Comparison of ENCODE assay signal across 10 cellular contexts in genomic region chr11:114163231-114163631, GRCh38.
DNase-seq lines count a peak whose midpoint lies in the region; ATAC-seq and TF ChIP-seq lines count a peak whose summit lies in the region.
"Had no signal": no experiment of that assay in that cellular context is flagged by ENCODE, and none has a peak within 500 bp of the region (broad histone marks: within the 10 kb centered on the region; RNA-seq: fewer than 3 reads in every experiment).

No MANE protein-coding gene starts in this region.

- no peak for TF ChIP-seq POLR2A in adrenal gland (IDR thresholded peaks at IDR 0.05)
- TF ChIP-seq POLR2A in spleen (IDR thresholded peaks at IDR 0.05): no peak

- no peak for TF ChIP-seq CTCF in GM23338 (conservative IDR thresholded peaks at IDR 0.05; ENCODE audit: low read depth in 2 of 2)
- no peak for TF ChIP-seq CTCF in adrenal gland (IDR thresholded peaks at IDR 0.05)
- TF ChIP-seq CTCF in hepatocyte (IDR thresholded peaks at IDR 0.05; ENCODE audit: poor library complexity): no peak
- TF ChIP-seq CTCF in spleen (IDR thresholded peaks at IDR 0.05 in 8 of 11, conservative IDR thresholded peaks at IDR 0.05 in 3 of 11): no peak

- H3K36me3 Mint-ChIP-seq in GM23338 (ENCODE audit: low read depth): no peaks in the 10 kb centered on the region; the same call in 2 of the 3 replicates

- WGBS in adrenal gland, 4 donors: 15 to 19% (median 19%) methylated on average over 7 of the region's 7 CpGs
- WGBS in hepatocyte (ENCODE audit: low lambda C conversion rate, missing lambda C conversion rate): 52% methylated on average over 7 of the region's 7 CpGs
- 58 to 77% (median 69%) methylated on average over 7 of the region's 7 CpGs for WGBS in spleen, 5 donors

- H2AFZ ChIP-seq in GM23338: peak overlapping the region; percentile 57; the same call in 1 of the 2 replicates
- no peak overlapping the region for H2AFZ ChIP-seq in hepatocyte

- DNase-seq in GM23338 (ENCODE audit: low spot score) (no peak), adrenal gland (peak in 5 of 7 donors; percentile 60 to 78 (median 71)), hepatocyte (ENCODE audit: low spot score) (peak; percentile 68), spleen (no peak), NK-92 (lab: John Stamatoyannopoulos, UW; ENCODE audit: unreplicated experiment) (no peak), GOT3 (lab: John Stamatoyannopoulos, UW) (no peak), hippocampal formation (lab: John Stamatoyannopoulos, UW) (no peak)
- DNase-seq: activated CD4-positive, alpha-beta T cell treated with anti-CD3 and anti-CD28 coated beads for 48 hours; NCI-H2081 treated with DMSO at 0.1 percent for 48 hours had no signal

- intact Hi-C loops in adrenal gland (cut with DNase I): no loop called here
- intact Hi-C loops in spleen (cut with DNase I; ENCODE audit: low total_unique reads): no loop called here

- H3K36me3 ChIP-seq in GM23338 (ENCODE audit: insufficient read depth) (no peaks in the 10 kb centered on the region), adrenal gland (replicated peaks in 1 of 2) (no peaks in the 10 kb centered on the region), hepatocyte (replicated peaks; ENCODE audit: insufficient read depth, low read depth) (no peaks in the 10 kb centered on the region), spleen (peaks cover 0 to 8% (median 0%) of the 10 kb centered on the region in 6 donors)

- no peaks in the 10 kb centered on the region for H3K9me2 ChIP-seq in GM23338 (ENCODE audit: insufficient read depth)
- no peaks in the 10 kb centered on the region for H3K9me2 ChIP-seq in hepatocyte (replicated peaks; ENCODE audit: insufficient read depth)

- H3K4me2 ChIP-seq in GM23338: no peak overlapping the region
- peak overlapping the region; percentile 60 for H3K4me2 ChIP-seq in hepatocyte

- no peak overlapping the region for H3K4me3 ChIP-seq in GM23338
- peak overlapping the region in 1 of 4 donors; percentile 9 for H3K4me3 ChIP-seq in adrenal gland
- no peak overlapping the region for H3K4me3 ChIP-seq in hepatocyte
- no peak overlapping the region for H3K4me3 ChIP-seq in spleen

- no peak for ATAC-seq in GM23338
- ATAC-seq in GM21825 (IDR thresholded peaks at IDR 0.05; ENCODE audit: unreplicated experiment): no peak

- H3K4me1 ChIP-seq in GM23338 (ENCODE audit: insufficient read depth) (peaks cover 29% of the 10 kb centered on the region), adrenal gland (replicated peaks in 1 of 2) (peaks cover 93 to 95% of the 10 kb centered on the region in 2 donors), hepatocyte (ENCODE audit: insufficient read depth) (peaks cover 83% of the 10 kb centered on the region), spleen (peaks cover 57 to 100% (median 97%) of the 10 kb centered on the region in 6 donors)

- no peak overlapping the region for H3K27ac Mint-ChIP-seq in GM23338

- no peaks in the 10 kb centered on the region for H3K79me2 ChIP-seq in GM23338 (replicated peaks; ENCODE audit: insufficient read depth)
- peaks cover 38% of the 10 kb centered on the region for H3K79me2 ChIP-seq in hepatocyte

- H3K27me3 Mint-ChIP-seq in GM23338 (ENCODE audit: insufficient read depth, low read depth, poor library complexity): peaks cover 5% of the 10 kb centered on the region

- H4K20me1 ChIP-seq in GM23338 (replicated peaks; ENCODE audit: insufficient read depth) (no peaks in the 10 kb centered on the region), hepatocyte (ENCODE audit: insufficient read depth, poor library complexity, severe bottlenecking) (no peaks in the 10 kb centered on the region)

- peaks cover 37% of the 10 kb centered on the region for H3K4me1 Mint-ChIP-seq in GM23338

- H3K9me3 ChIP-seq in adrenal gland (replicated peaks in 1 of 3) (no peaks in the 10 kb centered on the region), hepatocyte (ENCODE audit: low read depth) (no peaks in the 10 kb centered on the region), spleen (no peaks in the 10 kb centered on the region)

- no peaks in the 10 kb centered on the region for H3F3A ChIP-seq in GM23338 (replicated peaks; ENCODE audit: low read depth)

- H3K27me3 ChIP-seq in GM23338 (ENCODE audit: insufficient read depth) (no peaks in the 10 kb centered on the region), adrenal gland (no peaks in the 10 kb centered on the region), hepatocyte (no peaks in the 10 kb centered on the region), spleen (replicated peaks in 1 of 7) (no peaks in the 10 kb centered on the region)

- no peak overlapping the region for H3K4me3 Mint-ChIP-seq in GM23338

- H3K27ac ChIP-seq in GM23338 (ENCODE audit: low read depth) (no peak overlapping the region), adrenal gland (peak overlapping the region; percentile 95 to 99 (median 98)), hepatocyte (peak overlapping the region; percentile 96), spleen (peak overlapping the region; percentile 63 to 92 (median 89))

- H3K9me3 Mint-ChIP-seq in GM23338: no peaks in the 10 kb centered on the region

TF ChIP-seq in GM23338, 12 proteins besides CTCF, POLR2A, EP300 and RAD21 (continues in another document):
- no peak for TF ChIP-seq JUNB (IDR thresholded peaks at IDR 0.05; ENCODE audit: unreplicated experiment)
- TF ChIP-seq ZNF114 (CRISPR knock-in tag; IDR thresholded peaks at IDR 0.05): no peak
- no peak for TF ChIP-seq STAT1 (IDR thresholded peaks at IDR 0.05; ENCODE audit: unreplicated experiment)
- no peak for TF ChIP-seq REST (IDR thresholded peaks at IDR 0.05; ENCODE audit: unreplicated experiment)
- no peak for TF ChIP-seq POLR2AphosphoS5 (IDR thresholded peaks at IDR 0.05; ENCODE audit: low read depth)
- TF ChIP-seq EZH2phosphoT487 (IDR thresholded peaks at IDR 0.05; ENCODE audit: unreplicated experiment): no peak
- no peak for TF ChIP-seq CREB1 (CRISPR knock-in tag; IDR thresholded peaks at IDR 0.05; ENCODE audit: low read depth)

Comparison
In these comparisons a context has a peak if more than half of its experiments do, and no peak if none do; other contexts are left out.
1. DNase-seq: peak in adrenal gland (5 of 7) and hepatocyte (single experiment); none in GM23338 (single experiment), spleen (single experiment), NK-92 (single experiment), GOT3 (single experiment) and hippocampal formation (0 of 2).